ENCODE assay signal across 13 cellular contexts in the genomic region with DNA sequence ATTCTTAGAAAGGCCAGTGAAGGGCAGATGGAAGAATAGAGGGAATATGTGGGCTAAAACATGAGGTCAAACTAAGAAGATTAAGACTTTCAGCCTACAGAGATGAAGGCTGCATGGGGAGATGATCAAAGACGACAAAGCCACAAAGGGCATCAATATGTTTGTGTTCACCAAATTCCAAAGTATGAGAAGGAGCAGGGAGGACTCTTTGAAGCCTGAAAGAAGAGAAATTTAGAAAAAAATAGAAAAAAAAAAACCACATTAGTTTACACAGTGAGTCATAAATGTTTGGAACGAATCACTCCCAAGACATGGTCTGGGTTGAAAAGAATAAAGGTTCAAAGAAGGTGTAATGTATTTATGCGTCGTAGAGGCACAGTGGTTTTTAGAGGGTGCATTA.
"Had no signal": no experiment of that assay in that cellular context is flagged by ENCODE, and none has a peak within 500 bp of the region (broad histone marks: within the 10 kb centered on the region; RNA-seq: fewer than 3 reads in every experiment).

No MANE protein-coding gene starts in this region.

- H3K27ac ChIP-seq: brain microvascular endothelial cell, esophagus muscularis mucosa, left lung, ovary, vagina had no signal

- ATAC-seq: activated T-cell treated with anti-CD3 and anti-CD28 coated beads, Interleukin-2, amount 50 U/mL, for 72 hours; left lung had no signal

- H3K4me1 ChIP-seq: esophagus muscularis mucosa, left lung, vagina had no signal

- H3K36me3 ChIP-seq: brain microvascular endothelial cell, esophagus muscularis mucosa, left lung, ovary, vagina had no signal

- H3K4me3 ChIP-seq: esophagus muscularis mucosa, left lung, ovary, vagina had no signal

- H3K27me3 ChIP-seq: brain microvascular endothelial cell, esophagus muscularis mucosa, left lung, ovary, vagina had no signal

- H3K9me3 ChIP-seq: esophagus muscularis mucosa, left lung, ovary, vagina had no signal

- DNase-seq: activated CD4-positive, alpha-beta memory T cell treated with anti-CD3 and anti-CD28 coated beads for 36 hours; activated CD4-positive, alpha-beta T cell treated with anti-CD3 and anti-CD28 coated beads for 1 hour; activated naive CD4-positive, alpha-beta T cell treated with anti-CD3 and anti-CD28 coated beads for 36 hours; activated T-cell treated with anti-CD3 and anti-CD28 coated beads, Interleukin-2, amount 50 U/mL, for 72 hours; brain microvascular endothelial cell; immature natural killer cell; left lung; mesendoderm; nephron progenitor cell; ovary; retina had no signal
